ENCODE assay signal across 12 cellular contexts in genomic region chrX:156009691-156010090, GRCh38. TPM values are rescaled to one million over a fixed set of nuclear protein-coding genes. Genes with fewer than 3 reads are reported as not detected.
DNase-seq lines count a peak whose midpoint lies in the region; ATAC-seq, FAIRE-seq and TF ChIP-seq lines count a peak whose summit lies in the region.
"Not testable (repeated sequence)": the region's sequence is repeated elsewhere in the genome, so short reads cannot be mapped to it uniquely, and the experiment has no call there.
"Had no signal": no experiment of that assay in that cellular context is flagged by ENCODE, and none has a peak within 500 bp of the region (broad histone marks: within the 10 kb centered on the region; RNA-seq: fewer than 3 reads in every experiment).

No MANE protein-coding gene starts in this region.

- POLR2A ChIA-PET in A549 (lab: Yijun Ruan, JAX) = not testable (repeated sequence)

- not testable (repeated sequence) for TF ChIP-seq POLR2A in A549 (IDR thresholded peaks at IDR 0.05; ENCODE audit: low read length)

- 57% methylated on average over 3 of the region's 9 CpGs for WGBS in A549 (ENCODE audit: missing lambda C conversion rate)
- WGBS in aorta, 2 donors = 81 to 82% methylated on average over 3 to 8 of the region's 9 CpGs

- ATAC-seq in A549 (peak in 1 of 2 experiments; percentile 34; a peak in 2 of 6 replicates), esophagus mucosa (peak; percentile 13), aorta (ENCODE audit: low FRiP score) (peak; percentile 21)

- CTCF ChIA-PET in A549 (lab: Yijun Ruan, JAX) = not testable (repeated sequence)

- TF ChIP-seq CTCF in A549 (IDR thresholded peaks at IDR 0.05); osteocyte (IDR thresholded peaks at IDR 0.05): not testable (repeated sequence)

- H3K4me1 Mint-ChIP-seq in activated CD4-positive, alpha-beta T cell treated with anti-CD3 and anti-CD28 coated beads, Interleukin-2, amount 10 ng/mL, durations not matched to agents 24 days and 14 days; osteocyte (ENCODE audit: unreplicated experiment): not testable (repeated sequence)

- not testable (repeated sequence) for H3K9me3 Mint-ChIP-seq in activated CD4-positive, alpha-beta T cell treated with anti-CD3 and anti-CD28 coated beads, Interleukin-2, amount 10 ng/mL, durations not matched to agents 24 days and 14 days; osteocyte (ENCODE audit: unreplicated experiment)

- not testable (repeated sequence) for H3K27ac Mint-ChIP-seq in activated CD4-positive, alpha-beta T cell treated with anti-CD3 and anti-CD28 coated beads, Interleukin-2, amount 10 ng/mL, durations not matched to agents 24 days and 14 days; osteocyte (ENCODE audit: unreplicated experiment)

- H3K36me3 Mint-ChIP-seq in activated CD4-positive, alpha-beta T cell treated with anti-CD3 and anti-CD28 coated beads, Interleukin-2, amount 10 ng/mL, durations not matched to agents 24 days and 14 days (ENCODE audit: low read depth); osteocyte (ENCODE audit: unreplicated experiment): not testable (repeated sequence)

- not testable (repeated sequence) for H3K4me3 Mint-ChIP-seq in activated CD4-positive, alpha-beta T cell treated with anti-CD3 and anti-CD28 coated beads, Interleukin-2, amount 10 ng/mL, durations not matched to agents 24 days and 14 days; osteocyte (ENCODE audit: unreplicated experiment)

- not testable (repeated sequence) for H3K36me3 ChIP-seq in aorta (ENCODE audit: control insufficient read depth in 1 of 2, insufficient read depth in 2 of 2, low read length in 1 of 2)

- FAIRE-seq in A549 (lab: Jason Lieb, UNC) (peak; percentile 79), urothelium cell line (lab: Jason Lieb, UNC) (peak; percentile 20)

- H3K27ac ChIP-seq in A549; aorta (ENCODE audit: low read depth in 1 of 2, low read length in 2 of 2): not testable (repeated sequence)

- not testable (repeated sequence) for H3K9me3 ChIP-seq in A549; aorta (ENCODE audit: control insufficient read depth, low read length)

- H3K4me1 ChIP-seq in A549; aorta (ENCODE audit: control insufficient read depth in 1 of 2, insufficient read depth in 2 of 2, low read length in 2 of 2): not testable (repeated sequence)

- H3K27me3 ChIP-seq in aorta (ENCODE audit: control insufficient read depth in 1 of 2, insufficient read depth in 2 of 2, low read length in 1 of 2) = not testable (repeated sequence)

- not testable (repeated sequence) for DNase-seq in A549 (ENCODE audit: low read depth in 1 of 2, low spot score in 1 of 2); urothelium cell line (ENCODE audit: low spot score); aorta
- peak; percentile 25 for DNase-seq in activated CD4-positive, alpha-beta T cell treated with anti-CD3 and anti-CD28 coated beads, Interleukin-2, amount 10 ng/mL, durations not matched to agents 24 days and 14 days
- DNase-seq in osteocyte (ENCODE audit: extremely low spot score, unreplicated experiment) = peak; percentile 62

- not testable (repeated sequence) for H3K27me3 Mint-ChIP-seq in activated CD4-positive, alpha-beta T cell treated with anti-CD3 and anti-CD28 coated beads, Interleukin-2, amount 10 ng/mL, durations not matched to agents 24 days and 14 days; osteocyte (ENCODE audit: unreplicated experiment)

- not testable (repeated sequence) for H3K4me2 ChIP-seq in A549

- intact Hi-C loops in activated CD4-positive, alpha-beta T cell treated with anti-CD3 and anti-CD28 coated beads, Interleukin-2, amount 10 ng/mL, durations not matched to agents 24 days and 14 days (cut with micrococcal nuclease); aorta (cut with DNase I): not testable (repeated sequence)

- TF ChIP-seq RAD21 in A549 (conservative IDR thresholded peaks at IDR 0.05 in 1 of 2, IDR thresholded peaks at IDR 0.05 in 1 of 2) = not testable (repeated sequence)

- H3K4me3 ChIP-seq in A549; aorta (ENCODE audit: low read length in 2 of 2): not testable (repeated sequence)

- TF ChIP-seq EP300 in A549 (IDR thresholded peaks at IDR 0.05) = not testable (repeated sequence)

RNA-seq across cellular contexts. Expression of gene IL9R, which starts 12.2 kb away (rescaled TPM):
- 0.05 and 0.06 TPM in 2 replicates for polyA plus RNA-seq in A549 (2011; rRNA removed)
- 0.08 and 0.25 TPM in 2 replicates for polyA plus RNA-seq in A549 (2012; cell fraction: cytosol; rRNA removed)
- polyA plus RNA-seq in A549 (2012; cell fraction: nucleus; rRNA removed) = 1.3 and 1.6 TPM in 2 replicates
- 0.12 to 0.13 TPM (median 0.13 TPM) in 3 replicates for polyA plus RNA-seq in A549 (2017; fragmentation: RNase III; extraction: RNeasy Plus Mini Kit Qiagen cat#74134 plus additional on column Dnase treatment)
- polyA minus RNA-seq in A549 (2011; rRNA and poly(A)+ RNA removed) = not detected in 2 replicates
- total RNA-seq in activated CD4-positive, alpha-beta T cell treated with anti-CD3 and anti-CD28 coated beads, Interleukin-2, amount 10 ng/mL, durations not matched to agents 24 days and 14 days = 8.5 and 8.7 TPM in 2 replicates
- 0.44 TPM for total RNA-seq in esophagus mucosa
- total RNA-seq in osteocyte = not detected in 2 replicates
- total RNA-seq in aorta = under 1 TPM in 1 of 2 donors, not detected in 1; 0.30 TPM
- not detected for polyA plus RNA-seq in aorta
- total RNA-seq: A172, Caco-2, Calu3, Daoy had no signal
- polyA plus RNA-seq: AG04450, BJ had no signal
